Comparison of ENCODE assay signal across 15 cellular contexts in the genomic region with DNA sequence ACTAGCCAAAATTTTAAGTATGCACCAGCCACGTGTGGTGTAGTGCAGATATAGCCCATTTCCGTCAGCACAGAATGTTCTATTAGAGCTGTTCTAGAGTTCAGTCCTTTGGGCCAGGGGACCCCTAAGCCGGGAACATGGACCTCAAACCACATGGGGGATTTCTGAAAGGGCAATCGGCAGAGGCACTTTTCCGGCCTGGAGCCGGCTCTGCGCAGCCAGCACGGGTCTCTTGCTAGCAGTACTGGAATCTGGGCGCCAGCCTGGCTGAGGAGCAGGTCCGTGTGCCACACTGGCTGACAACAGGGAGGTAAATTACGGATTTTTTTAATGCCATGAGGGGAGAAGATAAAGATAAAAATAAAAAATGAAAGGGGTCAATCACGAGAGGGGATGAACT.
DNase-seq lines count a peak whose midpoint lies in the region; ATAC-seq and TF ChIP-seq lines count a peak whose summit lies in the region.
"Had no signal": no experiment of that assay in that cellular context is flagged by ENCODE, and none has a peak within 500 bp of the region (broad histone marks: within the 10 kb centered on the region; RNA-seq: fewer than 3 reads in every experiment).

No MANE protein-coding gene starts in this region.

- no peak overlapping the region for H3K4me3 ChIP-seq in PC-9

- 0 out of 2 replicates have a peak overlapping the region, but pooled peaks have one; percentile 6 for H3K27ac ChIP-seq in PC-9

- peaks cover 64% of the 10 kb centered on the region for H3K36me3 ChIP-seq in PC-9 (ENCODE audit: low read depth)

- peaks cover 25% of the 10 kb centered on the region for H3K27me3 Mint-ChIP-seq in endothelial cell (ENCODE audit: unreplicated experiment)
- H3K27me3 Mint-ChIP-seq in progenitor cell of endocrine pancreas: no peaks in the 10 kb centered on the region

- TF ChIP-seq CTCF in PC-9 (conservative IDR thresholded peaks at IDR 0.05) (0 out of 2 replicates have a peak, but pooled peaks have one; percentile 11), endothelial cell (IDR thresholded peaks at IDR 0.05; ENCODE audit: unreplicated experiment) (no peak), progenitor cell of endocrine pancreas (IDR thresholded peaks at IDR 0.05; ENCODE audit: unreplicated experiment) (no peak)

- H3K79me2 ChIP-seq in PC-9 (ENCODE audit: low read depth): no peaks in the 10 kb centered on the region

- H3K36me3 Mint-ChIP-seq in endothelial cell (ENCODE audit: low read depth, unreplicated experiment) (peaks cover 38% of the 10 kb centered on the region), progenitor cell of endocrine pancreas (ENCODE audit: insufficient read depth) (peaks cover 10% of the 10 kb centered on the region)

- H3K4me2 ChIP-seq in PC-9: no peak overlapping the region

- H3K27ac Mint-ChIP-seq in endothelial cell (ENCODE audit: unreplicated experiment) (no peak overlapping the region), progenitor cell of endocrine pancreas (peak overlapping the region; percentile 87)

- peaks cover 21% of the 10 kb centered on the region for H3K4me1 Mint-ChIP-seq in endothelial cell (ENCODE audit: unreplicated experiment)
- H3K4me1 Mint-ChIP-seq in progenitor cell of endocrine pancreas (ENCODE audit: low read depth): no peaks in the 10 kb centered on the region

- CTCF ChIA-PET in PC-9 (lab: Charles Lee): interaction anchor here (0.5 to 1.6 kb wide), 3 partner anchors 626 to 956 kb away, joined by 3 to 5 read pairs (median 5); no protein-coding TSS in a partner anchor

- POLR2A ChIA-PET in PC-9 (lab: Charles Lee; ENCODE audit: unreplicated experiment): no interaction called here

- H3K27me3 ChIP-seq in PC-9 (ENCODE audit: insufficient read depth, low read depth): no peaks in the 10 kb centered on the region

- H3F3A ChIP-seq in PC-9 (ENCODE audit: insufficient read depth, low read depth): peaks cover 92% of the 10 kb centered on the region

- no peaks in the 10 kb centered on the region for H3K9me2 ChIP-seq in PC-9 (ENCODE audit: insufficient read depth)

- BruUV-seq in PC-9 (replicated peaks; lab: Mats Ljungman, UMichigan): no TSS peak

- H3K9me3 Mint-ChIP-seq in endothelial cell (ENCODE audit: unreplicated experiment) (no peaks in the 10 kb centered on the region), progenitor cell of endocrine pancreas (ENCODE audit: low read depth) (no peaks in the 10 kb centered on the region)

- H4K20me1 ChIP-seq in PC-9 (ENCODE audit: insufficient read depth): peaks cover 13% of the 10 kb centered on the region

- intact Hi-C loops in PC-9 (cut with micrococcal nuclease; ENCODE audit: unreplicated experiment): loop anchor here (1.0 to 5.0 kb wide), 3 partner anchors 630 to 1283 kb away; no protein-coding TSS in a partner anchor

- ATAC-seq in GM21723 (IDR thresholded peaks at IDR 0.05; ENCODE audit: unreplicated experiment): no peak

- H3K4me1 ChIP-seq in PC-9 (replicated peaks; ENCODE audit: insufficient read depth): no peaks in the 10 kb centered on the region

- H2AFZ ChIP-seq in PC-9: no peak overlapping the region

- H3K4me3 Mint-ChIP-seq in endothelial cell (ENCODE audit: unreplicated experiment) (peak overlapping the region; percentile 70), progenitor cell of endocrine pancreas (ENCODE audit: low read depth) (no peak overlapping the region)

- no peaks in the 10 kb centered on the region for H3K9me3 ChIP-seq in PC-9 (ENCODE audit: insufficient read depth, low read depth)

- DNase-seq in activated effector memory CD4-positive, alpha-beta T cell treated with anti-CD3 and anti-CD28 coated beads, Interleukin-2, amount 50 U/mL, for 16 hours: peak; percentile 58
- no peak for DNase-seq in activated effector memory CD4-positive, alpha-beta T cell treated with Interleukin-2 at 50 U/mL for 16 hours
- DNase-seq in PC-9 (no peak), endothelial cell (ENCODE audit: low spot score) (no peak), progenitor cell of endocrine pancreas (ENCODE audit: low spot score, unreplicated experiment) (no peak), NCI-H1417 (lab: John Stamatoyannopoulos, UW) (no peak)
- DNase-seq in stimulated activated CD8-positive, alpha-beta memory T cell treated with anti-CD3 and anti-CD28 coated beads, Interleukin-4, amount 100 ng/mL, for 48 hours: no peak
- DNase-seq: DMS53, GOT3, KBM-7, NCI-H1092, NCI-H1694, NCI-H446, SHP77 treated with DMSO at 0.1 percent for 48 hours had no signal
